Comparison of ENCODE assay signal across 9 cellular contexts in the genomic region with DNA sequence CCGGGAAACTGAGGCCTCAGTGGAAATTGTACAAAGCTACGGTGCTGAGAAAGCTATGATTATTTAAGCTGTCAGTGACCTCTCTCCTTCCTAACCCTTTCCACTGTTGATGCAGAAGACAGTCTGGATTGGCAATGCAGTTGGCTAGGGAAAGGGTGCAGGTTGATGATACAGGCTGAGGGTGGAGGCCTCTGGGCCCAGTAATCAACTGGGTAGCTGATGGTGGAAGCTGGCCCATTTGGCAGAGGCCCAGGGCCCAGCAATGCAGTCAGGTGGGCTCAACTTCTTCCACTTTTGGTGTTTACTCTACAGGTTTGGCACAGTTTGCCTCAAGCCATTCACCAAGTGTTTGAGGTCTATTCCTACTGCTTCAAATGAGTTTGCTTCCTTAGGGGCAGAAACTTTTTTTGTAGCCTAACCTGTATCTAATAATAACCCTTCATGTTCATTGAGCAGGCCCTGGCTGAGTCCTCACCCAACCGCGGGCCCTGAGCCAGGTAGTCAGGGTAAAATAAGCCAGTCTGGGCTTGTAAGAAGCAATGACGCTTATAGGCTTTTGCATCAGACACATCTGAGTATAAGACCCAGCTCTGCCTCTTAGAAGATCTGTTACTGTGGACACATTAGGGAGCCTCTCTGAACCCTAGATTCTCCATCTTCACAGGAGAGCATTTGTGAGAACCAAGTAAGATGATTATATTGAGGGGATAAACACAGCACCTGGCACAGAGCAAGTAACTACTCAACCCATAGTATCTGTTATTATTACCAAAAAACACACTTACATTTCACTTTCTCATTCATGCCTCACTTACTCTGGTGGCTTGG. TPM values are rescaled to one million over a fixed set of nuclear protein-coding genes. Genes with fewer than 3 reads are reported as not detected.
DNase-seq lines count a peak whose midpoint lies in the region; ATAC-seq and TF ChIP-seq lines count a peak whose summit lies in the region.
"Had no signal": no experiment of that assay in that cellular context is flagged by ENCODE, and none has a peak within 500 bp of the region (broad histone marks: within the 10 kb centered on the region; RNA-seq: fewer than 3 reads in every experiment).

No MANE protein-coding gene starts in this region.

- intact Hi-C loops in HCT116 (cut with micrococcal nuclease) (no loop called here), OCI-LY7 (cut with micrococcal nuclease; ENCODE audit: unreplicated experiment) (no loop called here)

- RAD21 ChIA-PET in HCT116 (lab: Charles Lee; ENCODE audit: low non-redundant PET in 1 of 2, low total read pairs in 2 of 2, uncharacterized antibody in 2 of 2, unreplicated experiment in 2 of 2): no interaction called here

- BruUV-seq in HCT116 (replicated peaks; lab: Mats Ljungman, UMichigan) (no TSS peak), OCI-LY7 (replicated peaks; lab: Mats Ljungman, UMichigan) (no TSS peak)

- CTCF ChIA-PET in HCT116 (lab: Charles Lee): interaction anchor here (1.4 to 1.7 kb wide), 2 partner anchors 13 to 49 kb away, joined by 3 to 6 read pairs; no protein-coding TSS in a partner anchor
- CTCF ChIA-PET in OCI-LY7 (lab: Charles Lee; ENCODE audit: unreplicated experiment): interaction anchor here (0.8 to 2.9 kb wide), 3 partner anchors 12 to 77 kb away, joined by 3 to 11 read pairs (median 4); no protein-coding TSS in a partner anchor

- DNase-seq in HCT116 (ENCODE audit: low read depth, low spot score) (no peak), OCI-LY7 (ENCODE audit: low spot score) (no peak), erythroblast (lab: John Stamatoyannopoulos, UW) (peak; percentile 83 to 87), AG08396 (ENCODE audit: low spot score) (no peak), putamen (ENCODE audit: low spot score) (no peak), midbrain (lab: John Stamatoyannopoulos, UW) (no peak)
- DNase-seq: foreskin melanocyte had no signal

- H3K4me1 ChIP-seq in HCT116 (ENCODE audit: control insufficient read depth in 1 of 2, insufficient read depth in 2 of 2, low read length in 2 of 2) (peaks cover 88 to 99% of the 10 kb centered on the region in 2 experiments), OCI-LY7 (ENCODE audit: insufficient read depth, low read length, poor library complexity, severe bottlenecking) (peaks cover 96% of the 10 kb centered on the region)

- TF ChIP-seq CTCF in HCT116 (IDR thresholded peaks at IDR 0.05 in 2 of 3, conservative IDR thresholded peaks at IDR 0.05 in 1 of 3; ENCODE audit: borderline replicate concordance in 1 of 3, insufficient read depth in 1 of 3, low read depth in 2 of 3, low read length in 2 of 3) (no peak), OCI-LY7 (conservative IDR thresholded peaks at IDR 0.05; ENCODE audit: low read length) (no peak)

- no peak for ATAC-seq in HCT116
- ATAC-seq in HG03342 (IDR thresholded peaks at IDR 0.05; ENCODE audit: unreplicated experiment): no peak

- H3K36me3 ChIP-seq in HCT116 (ENCODE audit: control insufficient read depth in 1 of 2, insufficient read depth in 2 of 2, low read length in 2 of 2): peaks cover 6 to 72% of the 10 kb centered on the region in 2 experiments; a peak in 2 of 4 replicates
- H3K36me3 ChIP-seq in OCI-LY7 (ENCODE audit: insufficient read depth, low read length): peaks cover 82% of the 10 kb centered on the region

- peaks cover 99% of the 10 kb centered on the region for H3K79me2 ChIP-seq in HCT116 (ENCODE audit: insufficient read depth, low read length)
- H3K79me2 ChIP-seq in OCI-LY7 (ENCODE audit: insufficient read depth, low read depth, low read length): peaks cover 77% of the 10 kb centered on the region

- TF ChIP-seq POLR2A in HCT116 (IDR thresholded peaks at IDR 0.05; ENCODE audit: borderline replicate concordance, extremely low read depth, insufficient read depth, insufficient read length) (no peak), erythroblast (IDR thresholded peaks at IDR 0.05; ENCODE audit: low read length) (peak; percentile 67)

- H2AFZ ChIP-seq in HCT116 (ENCODE audit: low read depth, low read length, poor library complexity, severe bottlenecking) (no peak overlapping the region), OCI-LY7 (ENCODE audit: low read length) (no peak overlapping the region)

- POLR2A ChIA-PET in HCT116 (lab: Charles Lee): interaction anchor here (0.8 to 3.7 kb wide), 4 partner anchors 12 to 20 kb away, joined by 3 to 33 read pairs (median 4); partner anchors contain the start of gene BCL2L1
- POLR2A ChIA-PET in OCI-LY7 (lab: Charles Lee): interaction anchor here (0.8 to 5.9 kb wide), 9 partner anchors 9 to 26 kb away, joined by 3 to 43 read pairs (median 4); partner anchors contain the start of gene BCL2L1

- peak overlapping the region; percentile 70 for H3K9ac ChIP-seq in HCT116 (ENCODE audit: low read length)

- H3K9me2 ChIP-seq in HCT116 (ENCODE audit: insufficient read depth): no peaks in the 10 kb centered on the region
- H3K9me2 ChIP-seq in OCI-LY7 (ENCODE audit: insufficient read depth, low read length): no peaks in the 10 kb centered on the region

- no peak for TF ChIP-seq RAD21 in HCT116 (IDR thresholded peaks at IDR 0.05; ENCODE audit: low read depth)

- no peaks in the 10 kb centered on the region for H3K9me3 ChIP-seq in HCT116 (ENCODE audit: control insufficient read depth in 1 of 2, insufficient read depth in 1 of 2, low read depth in 1 of 2, low read length in 2 of 2)
- H3K9me3 ChIP-seq in OCI-LY7 (ENCODE audit: low read length): peaks cover 3% of the 10 kb centered on the region; the same call in 1 of the 2 replicates

- H3K27me3 ChIP-seq in HCT116 (ENCODE audit: insufficient read depth, low read length): no peaks in the 10 kb centered on the region

- H3K4me3 ChIP-seq in HCT116 (replicated peaks in 1 of 2; ENCODE audit: low read depth in 1 of 2, low read length in 2 of 2) (no peak overlapping the region), OCI-LY7 (ENCODE audit: low read depth, low read length, poor library complexity, severe bottlenecking) (peak overlapping the region; percentile 5), skin epidermis (no peak overlapping the region)

- H3K4me2 ChIP-seq in HCT116 (ENCODE audit: low read length) (peak overlapping the region; percentile 80), OCI-LY7 (ENCODE audit: low read length) (peak overlapping the region; percentile 55)

- H4K20me1 ChIP-seq in HCT116 (ENCODE audit: insufficient read depth): no peaks in the 10 kb centered on the region
- no peaks in the 10 kb centered on the region for H4K20me1 ChIP-seq in OCI-LY7 (ENCODE audit: insufficient read depth, low read length)

- H3K27ac ChIP-seq in HCT116 (ENCODE audit: low read depth, low read length) (peak overlapping the region; percentile 98), OCI-LY7 (ENCODE audit: low read depth, low read length, poor library complexity, severe bottlenecking) (peak overlapping the region; percentile 98), skin epidermis (peak overlapping the region in 19 of 21 experiments; percentile 0 to 94 (median 72))

TF ChIP-seq in HCT116, 20 proteins besides CTCF, POLR2A, EP300 and RAD21:
- TF ChIP-seq EZH2phosphoT487 (IDR thresholded peaks at IDR 0.05; ENCODE audit: borderline replicate concordance): no peak
- TF ChIP-seq TCF7L2 (IDR thresholded peaks at IDR 0.05; ENCODE audit: borderline replicate concordance, extremely low read depth, insufficient read depth, insufficient read length): no peak
- TF ChIP-seq YY1 (IDR thresholded peaks at IDR 0.05; ENCODE audit: extremely low read depth, insufficient replicate concordance, low read depth, low read length): no peak
- TF ChIP-seq JUND (IDR thresholded peaks at IDR 0.05): no peak
- no peak for TF ChIP-seq CBX3 (IDR thresholded peaks at IDR 0.05; ENCODE audit: low read depth)
- no peak for TF ChIP-seq ZFX (IDR thresholded peaks at IDR 0.05)
- TF ChIP-seq SIN3A (IDR thresholded peaks at IDR 0.05; ENCODE audit: low read depth): 0 out of 2 replicates have a peak, but pooled peaks have one; percentile 20
- no peak for TF ChIP-seq EGR1 (IDR thresholded peaks at IDR 0.05; ENCODE audit: low read depth)
- no peak for TF ChIP-seq CEBPB (IDR thresholded peaks at IDR 0.05; ENCODE audit: low read depth)
- peak; percentile 15; the same call in 1 of the 2 replicates for TF ChIP-seq FOSL1 (IDR thresholded peaks at IDR 0.05; ENCODE audit: low read depth)
- TF ChIP-seq POLR2AphosphoS5 (IDR thresholded peaks at IDR 0.05; ENCODE audit: low read depth, low read length): no peak
- TF ChIP-seq ELF1 (IDR thresholded peaks at IDR 0.05; ENCODE audit: borderline replicate concordance, low read depth): no peak
- no peak for TF ChIP-seq ZNF274 (IDR thresholded peaks at IDR 0.05; ENCODE audit: low read depth, low read length)
- no peak for TF ChIP-seq REST (IDR thresholded peaks at IDR 0.05; ENCODE audit: low read depth)
- TF ChIP-seq EZH2 (IDR thresholded peaks at IDR 0.05): no peak

RNA-seq across cellular contexts. Expression of gene BCL2L1, which starts 12.0 kb away (rescaled TPM):
- 226 TPM for total RNA-seq in HCT116 (2021; ENCODE audit: unreplicated experiment)
- polyA plus RNA-seq in HCT116 (2012): 186 and 209 TPM in 2 replicates
- 83.2 and 88.8 TPM in 2 replicates for total RNA-seq in OCI-LY7 (2014; rRNA removed; shearing (Covaris generic))
- 64.2 and 71.5 TPM in 2 replicates for total RNA-seq in OCI-LY7 (2022)

RNA-seq across cellular contexts. Expression of gene TPX2, which starts 28.5 kb away (rescaled TPM):
- total RNA-seq in HCT116 (2021; ENCODE audit: unreplicated experiment) (163 TPM), OCI-LY7 (2022) (173 and 183 TPM in 2 replicates)
- 94.9 and 129 TPM in 2 replicates for polyA plus RNA-seq in HCT116 (2012)
- 121 and 134 TPM in 2 replicates for total RNA-seq in OCI-LY7 (2014; rRNA removed; shearing (Covaris generic))

Comparison
In these comparisons a context has a peak if more than half of its experiments do, and no peak if none do; other contexts are left out.
1. DNase-seq: peak in erythroblast (2 of 2); none in HCT116 (single experiment), OCI-LY7 (single experiment), AG08396 (single experiment), putamen (single experiment) and midbrain (single experiment).
2. Peak in every context shown above with its lines, with median percentiles within 50 percentile points of each other: H3K27ac ChIP-seq.